Comparison of ENCODE assay signal across 8 cellular contexts in the genomic region with DNA sequence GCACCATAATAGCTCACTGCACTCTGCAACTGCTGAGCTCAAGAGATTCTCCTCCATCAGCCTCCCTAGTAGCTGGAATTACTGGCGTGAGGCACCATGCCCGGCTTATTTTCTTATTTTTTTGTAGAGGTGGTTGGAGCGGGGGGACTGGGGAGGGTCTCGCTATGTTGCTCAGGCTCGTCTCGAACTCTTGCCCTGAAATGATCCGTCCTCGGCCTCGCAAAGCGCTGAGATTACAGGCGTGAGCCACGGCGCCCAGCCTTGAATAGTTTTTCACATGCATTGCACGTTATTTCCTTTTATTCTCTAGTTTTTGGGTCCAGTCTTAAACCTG. TPM values are rescaled to one million over a fixed set of nuclear protein-coding genes. Genes with fewer than 3 reads are reported as not detected.
DNase-seq lines count a peak whose midpoint lies in the region; ATAC-seq and TF ChIP-seq lines count a peak whose summit lies in the region.

No MANE protein-coding gene starts in this region.

- no peak for TF ChIP-seq CTCF in brain microvascular endothelial cell (IDR thresholded peaks at IDR 0.05; ENCODE audit: low read depth, low read length, missing control alignments)
- TF ChIP-seq CTCF in vagina (IDR thresholded peaks at IDR 0.05): no peak

- H3K9ac ChIP-seq in mesendoderm (ENCODE audit: low read length): peak overlapping the region; percentile 76

- H3K56ac ChIP-seq in mesendoderm (ENCODE audit: low read length): peak overlapping the region; percentile 86

- H3K79me1 ChIP-seq in mesendoderm (ENCODE audit: low read length): peaks cover 3% of the 10 kb centered on the region

- H3K4me2 ChIP-seq in mesendoderm (ENCODE audit: low read length): peak overlapping the region; percentile 62

- ATAC-seq in Right ventricle myocardium inferior (peak; percentile 1), left cardiac atrium (no peak), GM18907 (IDR thresholded peaks at IDR 0.05; ENCODE audit: unreplicated experiment) (no peak)

- peak overlapping the region; percentile 65 for H4K8ac ChIP-seq in mesendoderm (ENCODE audit: low read depth, low read length)

- no peak overlapping the region for H3K18ac ChIP-seq in mesendoderm (ENCODE audit: low read length)

- H3K36me3 ChIP-seq in brain microvascular endothelial cell (replicated peaks) (peaks cover 1% of the 10 kb centered on the region), mesendoderm (ENCODE audit: control insufficient read depth, insufficient read depth, low read length) (no peaks in the 10 kb centered on the region), vagina (peaks cover 0 to 6% of the 10 kb centered on the region in 2 donors)

- H2BK15ac ChIP-seq in mesendoderm (replicated peaks; ENCODE audit: low read depth): no peak overlapping the region

- peak overlapping the region; percentile 40 for H3K4me3 ChIP-seq in brain microvascular endothelial cell (ENCODE audit: low read depth, low read length)
- H3K4me3 ChIP-seq in mesendoderm (ENCODE audit: low read length): no peak overlapping the region
- H3K4me3 ChIP-seq in vagina: peak overlapping the region; percentile 27 to 84

- no peak overlapping the region for H4K5ac ChIP-seq in mesendoderm (ENCODE audit: low read length)

- WGBS in mesendoderm (ENCODE audit: extremely low coverage, insufficient coverage, low lambda C conversion rate): no CpG with 5 or more reads among the region's 14 CpGs

- no peak overlapping the region for H2BK5ac ChIP-seq in mesendoderm (ENCODE audit: low read length)

- H3K79me2 ChIP-seq in mesendoderm (ENCODE audit: control insufficient read depth, insufficient read depth, low read length): peaks cover 8% of the 10 kb centered on the region

- no peak overlapping the region for H2AK5ac ChIP-seq in mesendoderm (ENCODE audit: low read length)

- H3K4me1 ChIP-seq in mesendoderm (ENCODE audit: control insufficient read depth, low read depth, low read length): peaks cover 2% of the 10 kb centered on the region
- H3K4me1 ChIP-seq in vagina: peaks cover 14% of the 10 kb centered on the region

- no peaks in the 10 kb centered on the region for H3K9me3 ChIP-seq in vagina

- H3K4ac ChIP-seq in mesendoderm (ENCODE audit: low read depth, low read length): no peak overlapping the region

- H2BK120ac ChIP-seq in mesendoderm (ENCODE audit: low read depth, low read length): no peak overlapping the region

- in situ Hi-C loops in brain microvascular endothelial cell (cut with HindIII; ENCODE audit: low pct_ligation_motif_present, low sequenced_read_pairs): no loop called here

- H3K27ac ChIP-seq in brain microvascular endothelial cell: no peak overlapping the region
- no peak overlapping the region for H3K27ac ChIP-seq in mesendoderm (ENCODE audit: low read depth, low read length)
- H3K27ac ChIP-seq in vagina: peak overlapping the region; percentile 61

- no peak for TF ChIP-seq POLR2A in vagina (IDR thresholded peaks at IDR 0.05)

- intact Hi-C loops in Right ventricle myocardium inferior (cut with DNase I) (loop anchor here (10.0 kb wide), 1 partner anchor 197 kb away; no protein-coding TSS in a partner anchor), left cardiac atrium (cut with DNase I) (no loop called here), vagina (cut with DNase I) (loop anchor here (10.0 kb wide), 1 partner anchor 47 kb away; no protein-coding TSS in a partner anchor)

- DNase-seq in Right ventricle myocardium inferior (ENCODE audit: missing footprints) (no peak), left cardiac atrium (no peak), brain microvascular endothelial cell (no peak), mesendoderm (no peak), vagina (ENCODE audit: extremely low spot score in 2 of 2) (no peak), RKO (ENCODE audit: low spot score) (no peak), RPMI8226 (no peak)

- H3K23ac ChIP-seq in mesendoderm (ENCODE audit: low read length): no peak overlapping the region

- no peaks in the 10 kb centered on the region for H3K27me3 ChIP-seq in brain microvascular endothelial cell (replicated peaks)
- H3K27me3 ChIP-seq in mesendoderm (ENCODE audit: insufficient read depth, low read length, poor library complexity): no peaks in the 10 kb centered on the region
- no peaks in the 10 kb centered on the region for H3K27me3 ChIP-seq in vagina

RNA-seq across cellular contexts. Expression of a gene that starts 0.5 kb away (rescaled TPM):
- total RNA-seq in Right ventricle myocardium inferior: 99.4 TPM
- 100 to 1,000 TPM; 104 to 113 TPM for total RNA-seq in left cardiac atrium
- polyA plus RNA-seq in mesendoderm (2013, experiment 1 of 2): 102 TPM
- polyA plus RNA-seq in mesendoderm (2013, experiment 2 of 2): 105 TPM
- 161 TPM for total RNA-seq in vagina

RNA-seq across cellular contexts. Expression of a gene that starts 10.3 kb away (rescaled TPM):
- 7.1 TPM for total RNA-seq in Right ventricle myocardium inferior
- 10 to 100 TPM in 1 of 2 donors, 1 to 10 TPM in 1; 8.3 to 12.2 TPM for total RNA-seq in left cardiac atrium
- polyA plus RNA-seq in mesendoderm (2013, experiment 1 of 2): 10.1 TPM
- polyA plus RNA-seq in mesendoderm (2013, experiment 2 of 2): 9.8 TPM
- total RNA-seq in vagina: 18.2 TPM

RNA-seq across cellular contexts. Expression of a gene that starts 20.2 kb away (rescaled TPM):
- total RNA-seq in Right ventricle myocardium inferior: 3.1 TPM
- total RNA-seq in left cardiac atrium: 1 to 10 TPM; 2.2 to 3.4 TPM
- polyA plus RNA-seq in mesendoderm (2013, experiment 1 of 2): 2.2 TPM
- polyA plus RNA-seq in mesendoderm (2013, experiment 2 of 2): 2.2 TPM
- total RNA-seq in vagina: 4.2 TPM

RNA-seq across cellular contexts. Expression of a gene that starts 21.4 kb away (rescaled TPM):
- total RNA-seq in Right ventricle myocardium inferior: 2.1 TPM
- 1 to 10 TPM; 2.7 TPM for total RNA-seq in left cardiac atrium
- polyA plus RNA-seq in mesendoderm (2013, experiment 1 of 2): 1.8 TPM
- 1.9 TPM for polyA plus RNA-seq in mesendoderm (2013, experiment 2 of 2)
- total RNA-seq in vagina: 2.9 TPM

RNA-seq across cellular contexts. Expression of a gene that starts 28.8 kb away (rescaled TPM):
- total RNA-seq in Right ventricle myocardium inferior (10.6 TPM), left cardiac atrium (10 to 100 TPM in 1 of 2 donors, 1 to 10 TPM in 1; 9.0 to 13.3 TPM), vagina (14.5 TPM)
- polyA plus RNA-seq in mesendoderm (2013, experiment 1 of 2): 8.2 TPM
- 8.5 TPM for polyA plus RNA-seq in mesendoderm (2013, experiment 2 of 2)

Comparison
In these comparisons a context has a peak if more than half of its experiments do, and no peak if none do; other contexts are left out.
1. intact Hi-C loops: an anchor here in Right ventricle myocardium inferior (10.0 kb wide) and vagina (10.0 kb wide); none called in left cardiac atrium.